7 cellular contexts compared by ENCODE assay signal in genomic region chr1:157412308-157412707, GRCh38.
"Had no signal": no experiment of that assay in that cellular context is flagged by ENCODE, and none has a peak within 500 bp of the region (broad histone marks: within the 10 kb centered on the region; RNA-seq: fewer than 3 reads in every experiment).

No MANE protein-coding gene starts in this region.

- H3K9me3 ChIP-seq: HAP-1 had no signal

- H3K4me3 ChIP-seq: GM23248, HAP-1 had no signal

- ATAC-seq: HCT116 had no signal

- DNase-seq: GM23248, GOT3, H7, HFFc6 had no signal

- H3K36me3 ChIP-seq: HAP-1 had no signal

- H3K4me1 ChIP-seq: HAP-1 had no signal

- H3K27ac Mint-ChIP-seq: HFFc6, IgD-negative memory B cell had no signal

- H3K9me3 Mint-ChIP-seq: HFFc6, IgD-negative memory B cell had no signal

- H3K27ac ChIP-seq: GM23248 had no signal

- H3K36me3 Mint-ChIP-seq: IgD-negative memory B cell had no signal

- H3K4me3 Mint-ChIP-seq: HFFc6, IgD-negative memory B cell had no signal

- H3K4me1 Mint-ChIP-seq: IgD-negative memory B cell had no signal
